26 cellular contexts compared by ENCODE assay signal in genomic region chr17:17576772-17577234, GRCh38. TPM values are rescaled to one million over a fixed set of nuclear protein-coding genes. Genes with fewer than 3 reads are reported as not detected.
A peak's percentile ranks its signal among the peaks of the same experiment; 100 is the strongest.
DNase-seq lines count a peak whose midpoint lies in the region; ATAC-seq and TF ChIP-seq lines count a peak whose summit lies in the region.
"Had no signal": no experiment of that assay in that cellular context is flagged by ENCODE, and none has a peak within 500 bp of the region (broad histone marks: within the 10 kb centered on the region; RNA-seq: fewer than 3 reads in every experiment).

No MANE protein-coding gene starts in this region.

- DNase-seq in HFF-Myc (ENCODE audit: extremely low read depth, low read depth), result peak; percentile 56
- no peak for DNase-seq in lower lobe of right lung
- DNase-seq in HUDEP-2 (lab: John Stamatoyannopoulos, UW; ENCODE audit: unreplicated experiment in 76 of 76), result no peak
- DNase-seq in activated T-cell treated with anti-CD3 and anti-CD28 coated beads, Interleukin-2, amount 50 U/mL, for 24 hours, result no peak
- DNase-seq in stomach, result no peak
- DNase-seq in SJCRH30, result no peak
- DNase-seq: activated CD4-positive, alpha-beta T cell treated with anti-CD3 and anti-CD28 coated beads for 4 hours; activated naive CD4-positive, alpha-beta T cell treated with anti-CD3 and anti-CD28 coated beads, Interleukin-2, amount 10 ng/mL, durations not matched to agents 7 days and 5 days; activated T-cell treated with anti-CD3 and anti-CD28 coated beads, Interleukin-2, amount 50 U/mL, for 72 hours; Caco-2; dermis blood vessel endothelial cell; DMS79 treated with DMSO at 0.1 percent for 48 hours; heart right ventricle; NCI-H1105 treated with DMSO at 0.1 percent for 48 hours; NCI-H2081; NCI-H226; NCI-H748 treated with DMSO at 0.1 percent for 48 hours; small intestine; stimulated activated CD4-positive, alpha-beta T cell treated with anti-CD3 and anti-CD28 coated beads, Interleukin-2, amount 100 ng/mL, for 24 hours; T-helper 17 cell had no signal

- H3K36me3 ChIP-seq in lower lobe of right lung (no peaks in the 10 kb centered on the region), subcutaneous abdominal adipose tissue (ENCODE audit: control insufficient read depth in 5 of 5, insufficient read depth in 5 of 5, low read length in 5 of 5) (peaks cover 0 to 9% (median 0%) of the 10 kb centered on the region in 5 donors), stomach (peaks cover 4 to 26% (median 16%) of the 10 kb centered on the region in 4 donors), SJCRH30 (peaks cover 4% of the 10 kb centered on the region; the same call in 1 of the 2 replicates)
- H3K36me3 ChIP-seq: neutrophil had no signal

- H3K4me3 Mint-ChIP-seq in dendritic cell treated with granulocyte-macrophage colony-stimulating factor and Interleukin-4, amounts not matched to agents 40 ng/mL and 50 ng/mL, for 4 days, result no peak overlapping the region
- H3K4me3 Mint-ChIP-seq in activated T-cell treated with anti-CD3 and anti-CD28 coated beads, Interleukin-2, amount 50 U/mL, for 24 hours, result no peak overlapping the region
- H3K4me3 Mint-ChIP-seq: activated naive CD4-positive, alpha-beta T cell treated with anti-CD3 and anti-CD28 coated beads, Interleukin-2, amount 10 ng/mL, durations not matched to agents 7 days and 5 days; activated T-cell treated with anti-CD3 and anti-CD28 coated beads, Interleukin-2, amount 50 U/mL, for 72 hours; IgD-negative memory B cell; T-helper 17 cell had no signal

- ATAC-seq in lower lobe of right lung, result peak; percentile 40
- ATAC-seq: activated T-cell treated with anti-CD3 and anti-CD28 coated beads, Interleukin-2, amount 50 U/mL, for 72 hours; T-helper 17 cell had no signal

- no peaks in the 10 kb centered on the region for H3K4me1 ChIP-seq in lower lobe of right lung
- peaks cover 33 to 62% (median 54%) of the 10 kb centered on the region in 5 donors for H3K4me1 ChIP-seq in subcutaneous abdominal adipose tissue (ENCODE audit: control insufficient read depth in 5 of 5, insufficient read depth in 5 of 5, low read length in 5 of 5)
- no peaks in the 10 kb centered on the region for H3K4me1 ChIP-seq in stomach
- H3K4me1 ChIP-seq in SJCRH30, result no peaks in the 10 kb centered on the region

- peaks cover 32% of the 10 kb centered on the region for H3K4me1 Mint-ChIP-seq in dendritic cell treated with granulocyte-macrophage colony-stimulating factor and Interleukin-4, amounts not matched to agents 40 ng/mL and 50 ng/mL, for 4 days (ENCODE audit: low read depth)
- H3K4me1 Mint-ChIP-seq in activated T-cell treated with anti-CD3 and anti-CD28 coated beads, Interleukin-2, amount 50 U/mL, for 24 hours (ENCODE audit: low read depth), result no peaks in the 10 kb centered on the region
- H3K4me1 Mint-ChIP-seq: activated naive CD4-positive, alpha-beta T cell treated with anti-CD3 and anti-CD28 coated beads, Interleukin-2, amount 10 ng/mL, durations not matched to agents 7 days and 5 days had no signal

- no peak for TF ChIP-seq EP300 in stomach (IDR thresholded peaks at IDR 0.05)

- intact Hi-C loops in dendritic cell treated with granulocyte-macrophage colony-stimulating factor and Interleukin-4, amounts not matched to agents 40 ng/mL and 50 ng/mL, for 4 days (cut with micrococcal nuclease), result no loop called here
- intact Hi-C loops in lower lobe of right lung (cut with DNase I) (no loop called here), stomach (cut with DNase I; ENCODE audit: low total_unique reads) (no loop called here)

- peak overlapping the region; percentile 31 for H3K27ac Mint-ChIP-seq in dendritic cell treated with granulocyte-macrophage colony-stimulating factor and Interleukin-4, amounts not matched to agents 40 ng/mL and 50 ng/mL, for 4 days
- no peak overlapping the region for H3K27ac Mint-ChIP-seq in activated T-cell treated with anti-CD3 and anti-CD28 coated beads, Interleukin-2, amount 50 U/mL, for 24 hours
- H3K27ac Mint-ChIP-seq: activated naive CD4-positive, alpha-beta T cell treated with anti-CD3 and anti-CD28 coated beads, Interleukin-2, amount 10 ng/mL, durations not matched to agents 7 days and 5 days; activated T-cell treated with anti-CD3 and anti-CD28 coated beads, Interleukin-2, amount 50 U/mL, for 72 hours; IgD-negative memory B cell; T-helper 17 cell had no signal

- H3K36me3 Mint-ChIP-seq in dendritic cell treated with granulocyte-macrophage colony-stimulating factor and Interleukin-4, amounts not matched to agents 40 ng/mL and 50 ng/mL, for 4 days (ENCODE audit: low read depth), result peaks cover 40% of the 10 kb centered on the region
- peaks cover 36% of the 10 kb centered on the region for H3K36me3 Mint-ChIP-seq in activated T-cell treated with anti-CD3 and anti-CD28 coated beads, Interleukin-2, amount 50 U/mL, for 24 hours (ENCODE audit: low read depth)
- H3K36me3 Mint-ChIP-seq: activated naive CD4-positive, alpha-beta T cell treated with anti-CD3 and anti-CD28 coated beads, Interleukin-2, amount 10 ng/mL, durations not matched to agents 7 days and 5 days; IgD-negative memory B cell had no signal

- H3K9me3 ChIP-seq in lower lobe of right lung (no peaks in the 10 kb centered on the region), subcutaneous abdominal adipose tissue (ENCODE audit: control insufficient read depth in 5 of 5, low read length in 5 of 5) (no peaks in the 10 kb centered on the region), stomach (no peaks in the 10 kb centered on the region), SJCRH30 (replicated peaks) (no peaks in the 10 kb centered on the region)
- H3K9me3 ChIP-seq: BLaER1 treated with 17β-estradiol and CSF1 and Interleukin-3, amounts not matched to agents 10 nM and 100 nM; Caco-2; heart right ventricle; neutrophil had no signal

- H3K27ac ChIP-seq in lower lobe of right lung (peak overlapping the region; percentile 57), subcutaneous abdominal adipose tissue (ENCODE audit: low read depth, low read length) (peak overlapping the region; percentile 54), stomach (no peak overlapping the region), SJCRH30 (no peak overlapping the region)
- H3K27ac ChIP-seq: BLaER1 treated with 17β-estradiol and CSF1 and Interleukin-3, amounts not matched to agents 10 nM and 100 nM; neutrophil; SK-N-MC had no signal

- no peaks in the 10 kb centered on the region for H3K27me3 ChIP-seq in lower lobe of right lung (ENCODE audit: low read depth)
- peaks cover 0 to 3% (median 0%) of the 10 kb centered on the region in 5 donors for H3K27me3 ChIP-seq in subcutaneous abdominal adipose tissue (ENCODE audit: control insufficient read depth in 5 of 5, insufficient read depth in 4 of 5, low read length in 5 of 5)
- no peaks in the 10 kb centered on the region for H3K27me3 ChIP-seq in stomach
- no peaks in the 10 kb centered on the region for H3K27me3 ChIP-seq in SJCRH30
- H3K27me3 ChIP-seq: BLaER1 treated with 17β-estradiol and CSF1 and Interleukin-3, amounts not matched to agents 10 nM and 100 nM; heart right ventricle; neutrophil had no signal

- H3K9me3 Mint-ChIP-seq in dendritic cell treated with granulocyte-macrophage colony-stimulating factor and Interleukin-4, amounts not matched to agents 40 ng/mL and 50 ng/mL, for 4 days, result no peaks in the 10 kb centered on the region
- H3K9me3 Mint-ChIP-seq in activated T-cell treated with anti-CD3 and anti-CD28 coated beads, Interleukin-2, amount 50 U/mL, for 24 hours, result no peaks in the 10 kb centered on the region
- H3K9me3 Mint-ChIP-seq: activated naive CD4-positive, alpha-beta T cell treated with anti-CD3 and anti-CD28 coated beads, Interleukin-2, amount 10 ng/mL, durations not matched to agents 7 days and 5 days; activated T-cell treated with anti-CD3 and anti-CD28 coated beads, Interleukin-2, amount 50 U/mL, for 72 hours; IgD-negative memory B cell had no signal

- H3K4me3 ChIP-seq in HFF-Myc (replicated peaks; ENCODE audit: low read depth, low read length) (no peak overlapping the region), lower lobe of right lung (no peak overlapping the region), subcutaneous abdominal adipose tissue (ENCODE audit: low read depth in 1 of 5, low read length in 5 of 5) (peak overlapping the region in 4 of 5 donors; percentile 10 to 38 (median 20)), stomach (no peak overlapping the region), SJCRH30 (no peak overlapping the region)
- H3K4me3 ChIP-seq: BLaER1 treated with 17β-estradiol and CSF1 and Interleukin-3, amounts not matched to agents 10 nM and 100 nM; heart right ventricle; SK-N-MC had no signal

- WGBS in stomach, 5 donors, result 93 to 96% (median 94%) methylated on average over 12 to 13 of the region's 13 CpGs

- TF ChIP-seq CTCF in HFF-Myc (IDR thresholded peaks at IDR 0.05; ENCODE audit: low read depth, low read length, missing control alignments) (no peak), lower lobe of right lung (IDR thresholded peaks at IDR 0.05) (no peak), stomach (IDR thresholded peaks at IDR 0.05) (no peak)

- peak overlapping the region in 2 of 5 donors; percentile 8 to 75 for H3K9ac ChIP-seq in subcutaneous abdominal adipose tissue (ENCODE audit: low read length in 5 of 5)

- no peaks in the 10 kb centered on the region for H3K27me3 Mint-ChIP-seq in dendritic cell treated with granulocyte-macrophage colony-stimulating factor and Interleukin-4, amounts not matched to agents 40 ng/mL and 50 ng/mL, for 4 days
- H3K27me3 Mint-ChIP-seq in activated T-cell treated with anti-CD3 and anti-CD28 coated beads, Interleukin-2, amount 50 U/mL, for 24 hours, result no peaks in the 10 kb centered on the region
- H3K27me3 Mint-ChIP-seq: activated naive CD4-positive, alpha-beta T cell treated with anti-CD3 and anti-CD28 coated beads, Interleukin-2, amount 10 ng/mL, durations not matched to agents 7 days and 5 days; IgD-negative memory B cell; T-helper 17 cell had no signal

- no peak for TF ChIP-seq POLR2A in stomach (IDR thresholded peaks at IDR 0.05)

RNA-seq across cellular contexts. Expression of gene PEMT, which starts 14.7 kb away (rescaled TPM):
- total RNA-seq in lower lobe of right lung, result 20.1 TPM
- 10 to 100 TPM in 4 of 5 donors, 1 to 10 TPM in 1; 7.0 to 44.6 (median 30.3) TPM for total RNA-seq in stomach
- polyA plus RNA-seq in stomach, result 10 to 100 TPM; 13.3 to 38.1 (median 23.7) TPM
- total RNA-seq in SJCRH30 (2014; rRNA removed; shearing (Covaris generic)), result 62.5 and 65.2 TPM in 2 replicates

Comparison
In these comparisons a context has a peak if more than half of its experiments do, and no peak if none do; other contexts are left out.
1. H3K4me3 ChIP-seq: peak in subcutaneous abdominal adipose tissue (4 of 5); none in HFF-Myc (single experiment), lower lobe of right lung (single experiment), stomach (0 of 4) and SJCRH30 (single experiment).
2. H3K27ac ChIP-seq: peak in lower lobe of right lung (single experiment) and subcutaneous abdominal adipose tissue (single experiment); none in stomach (0 of 5) and SJCRH30 (single experiment).